ENCODE assay signal across 13 cellular contexts in the genomic region with DNA sequence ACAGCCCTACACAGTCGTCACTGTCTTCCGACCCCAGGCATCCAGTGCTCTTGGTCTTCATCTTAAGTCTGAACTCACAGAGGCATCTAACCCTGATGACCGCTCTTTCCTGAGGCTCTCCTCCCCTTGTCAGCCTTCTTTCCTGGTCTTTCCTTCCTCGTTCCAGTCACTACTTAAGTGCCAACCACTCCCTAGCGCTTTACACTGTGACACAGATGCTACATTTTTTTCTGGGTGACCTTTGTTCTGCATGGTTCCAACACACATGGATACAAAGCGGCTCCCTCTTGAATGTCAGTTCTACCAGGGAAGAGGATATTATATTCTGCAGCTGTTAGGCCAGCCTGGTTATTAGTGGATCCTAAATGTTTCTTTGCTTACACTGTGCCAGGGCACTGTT. TPM values are rescaled to one million over a fixed set of nuclear protein-coding genes. Genes with fewer than 3 reads are reported as not detected.
DNase-seq lines count a peak whose midpoint lies in the region; ATAC-seq and TF ChIP-seq lines count a peak whose summit lies in the region.
"Had no signal": no experiment of that assay in that cellular context is flagged by ENCODE, and none has a peak within 500 bp of the region (broad histone marks: within the 10 kb centered on the region; RNA-seq: fewer than 3 reads in every experiment).

No MANE protein-coding gene starts in this region.

- DNase-seq in Right ventricle myocardium inferior (ENCODE audit: missing footprints) (no peak), cardiac septum (ENCODE audit: low spot score) (no peak), endodermal cell (no peak), myocyte (ENCODE audit: low read depth) (peak; percentile 60), ecto neural progenitor cell (ENCODE audit: low spot score) (no peak), islet precursor cell (no peak)
- DNase-seq in activated effector memory CD4-positive, alpha-beta T cell treated with Interleukin-2 at 50 U/mL for 16 hours: no peak
- DNase-seq: activated CD4-positive, alpha-beta T cell treated with anti-CD3 and anti-CD28 coated beads for 4 hours; NCI-H1694; SK-N-SH had no signal

- peaks cover 95% of the 10 kb centered on the region for H3K36me3 ChIP-seq in endodermal cell (ENCODE audit: control insufficient read depth, insufficient read depth, low read length)

- 95 to 96% methylated on average over 5 to 6 of the region's 6 CpGs for WGBS in endodermal cell (ENCODE audit: insufficient coverage in 1 of 2, insufficient read length in 1 of 2), 2 experiments

- H3K9ac ChIP-seq in endodermal cell (ENCODE audit: extremely low read depth, low read length, poor library complexity, severe bottlenecking): no peak overlapping the region
- H3K9ac ChIP-seq: SK-N-SH had no signal

- no peak overlapping the region for H3K4me3 ChIP-seq in endodermal cell (ENCODE audit: low read length)

- no peak overlapping the region for H3K4me3 Mint-ChIP-seq in endodermal cell
- H3K4me3 Mint-ChIP-seq: B cell, IgD-negative memory B cell had no signal

- intact Hi-C loops in Right ventricle myocardium inferior (cut with DNase I) (no loop called here), cardiac septum (cut with DNase I) (no loop called here)

- H3K27ac ChIP-seq in endodermal cell (ENCODE audit: low read depth, low read length): no peak overlapping the region

- H3K27me3 Mint-ChIP-seq in endodermal cell (ENCODE audit: insufficient read depth): no peaks in the 10 kb centered on the region
- H3K27me3 Mint-ChIP-seq: B cell, IgD-negative memory B cell had no signal

- H3K9me3 Mint-ChIP-seq in endodermal cell: no peaks in the 10 kb centered on the region
- H3K9me3 Mint-ChIP-seq: IgD-negative memory B cell had no signal

- H3K27ac Mint-ChIP-seq in endodermal cell: peak overlapping the region; percentile 82
- H3K27ac Mint-ChIP-seq: B cell had no signal

- no peaks in the 10 kb centered on the region for H3K27me3 ChIP-seq in endodermal cell (ENCODE audit: control insufficient read depth, insufficient read depth, low read length, poor library complexity, severe bottlenecking)

- peaks cover 4% of the 10 kb centered on the region for H3K9me3 ChIP-seq in endodermal cell (ENCODE audit: control insufficient read depth, low read length)
- H3K9me3 ChIP-seq: SK-N-SH had no signal

- peaks cover 8% of the 10 kb centered on the region for H3K4me1 Mint-ChIP-seq in endodermal cell

- peaks cover 90% of the 10 kb centered on the region for H3K36me3 Mint-ChIP-seq in endodermal cell (ENCODE audit: low read depth)

- ATAC-seq in Right ventricle myocardium inferior (peak; percentile 38), SK-N-SH treated with all-trans-retinoic acid at 6 μM for 48 hours (no peak)

- H3K4me1 ChIP-seq in endodermal cell (ENCODE audit: control insufficient read depth, insufficient read depth, low read length): no peaks in the 10 kb centered on the region

- no peak for TF ChIP-seq CTCF in endodermal cell (conservative IDR thresholded peaks at IDR 0.05)

TF ChIP-seq in SK-N-SH treated with all-trans-retinoic acid at 6 μM for 48 hours, 23 proteins besides CTCF, POLR2A, EP300 and RAD21:
- TF ChIP-seq, protein P1, sequence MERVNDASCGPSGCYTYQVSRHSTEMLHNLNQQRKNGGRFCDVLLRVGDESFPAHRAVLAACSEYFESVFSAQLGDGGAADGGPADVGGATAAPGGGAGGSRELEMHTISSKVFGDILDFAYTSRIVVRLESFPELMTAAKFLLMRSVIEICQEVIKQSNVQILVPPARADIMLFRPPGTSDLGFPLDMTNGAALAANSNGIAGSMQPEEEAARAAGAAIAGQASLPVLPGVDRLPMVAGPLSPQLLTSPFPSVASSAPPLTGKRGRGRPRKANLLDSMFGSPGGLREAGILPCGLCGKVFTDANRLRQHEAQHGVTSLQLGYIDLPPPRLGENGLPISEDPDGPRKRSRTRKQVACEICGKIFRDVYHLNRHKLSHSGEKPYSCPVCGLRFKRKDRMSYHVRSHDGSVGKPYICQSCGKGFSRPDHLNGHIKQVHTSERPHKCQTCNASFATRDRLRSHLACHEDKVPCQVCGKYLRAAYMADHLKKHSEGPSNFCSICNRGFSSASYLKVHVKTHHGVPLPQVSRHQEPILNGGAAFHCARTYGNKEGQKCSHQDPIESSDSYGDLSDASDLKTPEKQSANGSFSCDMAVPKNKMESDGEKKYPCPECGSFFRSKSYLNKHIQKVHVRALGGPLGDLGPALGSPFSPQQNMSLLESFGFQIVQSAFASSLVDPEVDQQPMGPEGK (CRISPR knock-in tag; IDR thresholded peaks at IDR 0.05; ENCODE audit: borderline replicate concordance): no peak
- TF ChIP-seq CSDC2 (CRISPR knock-in tag; IDR thresholded peaks at IDR 0.05) (no peak), ZFP30 (CRISPR knock-in tag; IDR thresholded peaks at IDR 0.05) (no peak), TOX (CRISPR knock-in tag; IDR thresholded peaks at IDR 0.05; ENCODE audit: borderline replicate concordance) (no peak), PPARA (CRISPR knock-in tag; IDR thresholded peaks at IDR 0.05; ENCODE audit: borderline replicate concordance) (no peak), ZNF8 (CRISPR knock-in tag; IDR thresholded peaks at IDR 0.05) (no peak), OSR1 (CRISPR knock-in tag; IDR thresholded peaks at IDR 0.05) (no peak), ARNTL (CRISPR knock-in tag; IDR thresholded peaks at IDR 0.05; ENCODE audit: borderline replicate concordance, low read depth) (no peak), ZNF70 (CRISPR knock-in tag; IDR thresholded peaks at IDR 0.05) (no peak), ISL1 (CRISPR knock-in tag; IDR thresholded peaks at IDR 0.05) (no peak)
- TF ChIP-seq, protein P2, sequence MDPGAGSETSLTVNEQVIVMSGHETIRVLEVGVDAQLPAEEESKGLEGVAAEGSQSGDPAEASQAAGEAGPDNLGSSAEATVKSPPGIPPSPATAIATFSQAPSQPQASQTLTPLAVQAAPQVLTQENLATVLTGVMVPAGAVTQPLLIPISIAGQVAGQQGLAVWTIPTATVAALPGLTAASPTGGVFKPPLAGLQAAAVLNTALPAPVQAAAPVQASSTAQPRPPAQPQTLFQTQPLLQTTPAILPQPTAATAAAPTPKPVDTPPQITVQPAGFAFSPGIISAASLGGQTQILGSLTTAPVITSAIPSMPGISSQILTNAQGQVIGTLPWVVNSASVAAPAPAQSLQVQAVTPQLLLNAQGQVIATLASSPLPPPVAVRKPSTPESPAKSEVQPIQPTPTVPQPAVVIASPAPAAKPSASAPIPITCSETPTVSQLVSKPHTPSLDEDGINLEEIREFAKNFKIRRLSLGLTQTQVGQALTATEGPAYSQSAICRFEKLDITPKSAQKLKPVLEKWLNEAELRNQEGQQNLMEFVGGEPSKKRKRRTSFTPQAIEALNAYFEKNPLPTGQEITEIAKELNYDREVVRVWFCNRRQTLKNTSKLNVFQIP (CRISPR knock-in tag; IDR thresholded peaks at IDR 0.05; ENCODE audit: borderline replicate concordance, low read depth): no peak
- TF ChIP-seq, protein P3, sequence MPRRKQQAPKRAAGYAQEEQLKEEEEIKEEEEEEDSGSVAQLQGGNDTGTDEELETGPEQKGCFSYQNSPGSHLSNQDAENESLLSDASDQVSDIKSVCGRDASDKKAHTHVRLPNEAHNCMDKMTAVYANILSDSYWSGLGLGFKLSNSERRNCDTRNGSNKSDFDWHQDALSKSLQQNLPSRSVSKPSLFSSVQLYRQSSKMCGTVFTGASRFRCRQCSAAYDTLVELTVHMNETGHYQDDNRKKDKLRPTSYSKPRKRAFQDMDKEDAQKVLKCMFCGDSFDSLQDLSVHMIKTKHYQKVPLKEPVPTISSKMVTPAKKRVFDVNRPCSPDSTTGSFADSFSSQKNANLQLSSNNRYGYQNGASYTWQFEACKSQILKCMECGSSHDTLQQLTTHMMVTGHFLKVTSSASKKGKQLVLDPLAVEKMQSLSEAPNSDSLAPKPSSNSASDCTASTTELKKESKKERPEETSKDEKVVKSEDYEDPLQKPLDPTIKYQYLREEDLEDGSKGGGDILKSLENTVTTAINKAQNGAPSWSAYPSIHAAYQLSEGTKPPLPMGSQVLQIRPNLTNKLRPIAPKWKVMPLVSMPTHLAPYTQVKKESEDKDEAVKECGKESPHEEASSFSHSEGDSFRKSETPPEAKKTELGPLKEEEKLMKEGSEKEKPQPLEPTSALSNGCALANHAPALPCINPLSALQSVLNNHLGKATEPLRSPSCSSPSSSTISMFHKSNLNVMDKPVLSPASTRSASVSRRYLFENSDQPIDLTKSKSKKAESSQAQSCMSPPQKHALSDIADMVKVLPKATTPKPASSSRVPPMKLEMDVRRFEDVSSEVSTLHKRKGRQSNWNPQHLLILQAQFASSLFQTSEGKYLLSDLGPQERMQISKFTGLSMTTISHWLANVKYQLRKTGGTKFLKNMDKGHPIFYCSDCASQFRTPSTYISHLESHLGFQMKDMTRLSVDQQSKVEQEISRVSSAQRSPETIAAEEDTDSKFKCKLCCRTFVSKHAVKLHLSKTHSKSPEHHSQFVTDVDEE (CRISPR knock-in tag; IDR thresholded peaks at IDR 0.05): no peak
TF ChIP-seq in SK-N-SH treated with all-trans-retinoic acid at 6 μM for 48 hours: peak in this region for 0.

RNA-seq across cellular contexts. Expression of a gene that starts 12.7 kb away (rescaled TPM):
- 243 TPM for total RNA-seq in Right ventricle myocardium inferior
- 183 TPM for total RNA-seq in cardiac septum
- total RNA-seq in endodermal cell: 100 to 1,000 TPM; 148 TPM
- 163 TPM for polyA plus RNA-seq in endodermal cell (2013, experiment 1 of 2)
- 160 TPM for polyA plus RNA-seq in endodermal cell (2013, experiment 2 of 2)
- 258 and 294 TPM in 2 replicates for total RNA-seq in myocyte
- 330 TPM for polyA plus RNA-seq in myocyte (2012)

RNA-seq across cellular contexts. Expression of a gene that starts 43.6 kb away (rescaled TPM):
- total RNA-seq in Right ventricle myocardium inferior (3,139 TPM), cardiac septum (2,571 TPM), endodermal cell (100 to 1,000 TPM; 244 to 248 TPM), myocyte (702 and 809 TPM in 2 replicates)
- 401 TPM for polyA plus RNA-seq in endodermal cell (2013, experiment 1 of 2)
- 422 TPM for polyA plus RNA-seq in endodermal cell (2013, experiment 2 of 2)
- 2,326 TPM for polyA plus RNA-seq in myocyte (2012)
